In the genomic region with DNA sequence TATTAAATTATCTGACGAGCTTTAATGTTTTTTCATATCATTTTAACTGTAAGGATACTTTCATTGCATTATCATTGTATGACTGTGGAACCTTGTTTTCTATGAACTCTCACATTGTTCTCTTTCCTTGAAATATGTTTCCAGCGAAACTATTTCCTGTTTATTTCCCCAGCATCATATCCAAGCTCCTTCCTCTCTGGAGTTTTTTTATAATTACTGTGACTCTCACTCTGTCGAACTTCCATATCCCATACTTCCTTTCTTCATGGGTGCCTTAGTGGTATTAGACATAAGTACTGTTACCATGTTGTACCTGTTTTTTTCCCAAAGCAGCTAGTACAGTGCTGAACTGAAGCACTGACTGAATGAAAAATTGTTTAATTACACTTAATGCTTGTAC, we compare ENCODE assay signal across 29 cellular contexts.
"Had no signal": no experiment of that assay in that cellular context is flagged by ENCODE, and none has a peak within 500 bp of the region (broad histone marks: within the 10 kb centered on the region; RNA-seq: fewer than 3 reads in every experiment).

No MANE protein-coding gene starts in this region.

- H3K4me3 ChIP-seq: stomach, suprapubic skin, testis, thoracic aorta, thyroid gland, tibial artery, tibial nerve, transverse colon, upper lobe of left lung, upper lobe of right lung, uterus, vagina had no signal

- H3K36me3 ChIP-seq: stomach, suprapubic skin, thoracic aorta, thyroid gland, tibial artery, tibial nerve, transverse colon, upper lobe of left lung, upper lobe of right lung, uterus, vagina had no signal

- H3K27ac Mint-ChIP-seq: stimulated activated effector memory CD8-positive, alpha-beta T cell treated with anti-CD3 and anti-CD28 coated beads, Interleukin-12 subunit alpha, Interleukin-12 subunit beta, amount 100 ng/mL, for 72 hours; stimulated activated memory B cell treated with anti-CD40 and anti-IgM and Interleukin-4, amounts not matched to agents 10 μg/mL and 1 μg/mL and 100 μg/mL, for 72 hours; stimulated activated naive B cell treated with anti-CD40 and anti-IgM and Interleukin-4, amounts not matched to agents 10 μg/mL and 1 μg/mL and 100 μg/mL, for 72 hours; stimulated activated naive CD8-positive, alpha-beta T cell treated with anti-CD3 and anti-CD28 coated beads, Interleukin-15, amount 100 ng/mL, for 72 hours; stimulated activated naive CD8-positive, alpha-beta T cell treated with anti-CD3 and anti-CD28 coated beads, Interleukin-15, Interleukin-2, amounts not matched to agents 100 ng/mL and 50 ng/mL, for 24 hours; type B pancreatic cell had no signal

- H3K36me3 Mint-ChIP-seq: stimulated activated effector memory CD8-positive, alpha-beta T cell treated with anti-CD3 and anti-CD28 coated beads, Interleukin-12 subunit alpha, Interleukin-12 subunit beta, amount 100 ng/mL, for 72 hours; stimulated activated memory B cell treated with anti-CD40 and anti-IgM and Interleukin-4, amounts not matched to agents 10 μg/mL and 1 μg/mL and 100 μg/mL, for 72 hours; stimulated activated naive B cell treated with anti-CD40 and anti-IgM and Interleukin-4, amounts not matched to agents 10 μg/mL and 1 μg/mL and 100 μg/mL, for 72 hours; type B pancreatic cell had no signal

- ATAC-seq: stimulated activated effector memory CD8-positive, alpha-beta T cell treated with anti-CD3 and anti-CD28 coated beads, Interleukin-12 subunit alpha, Interleukin-12 subunit beta, amount 100 ng/mL, for 72 hours; stimulated activated memory B cell treated with anti-CD40 and anti-IgM and Interleukin-4, amounts not matched to agents 10 μg/mL and 1 μg/mL and 100 μg/mL, for 72 hours; stimulated activated naive B cell treated with anti-CD40 and anti-IgM and Interleukin-4, amounts not matched to agents 10 μg/mL and 1 μg/mL and 100 μg/mL, for 72 hours; stimulated activated naive CD8-positive, alpha-beta T cell treated with anti-CD3 and anti-CD28 coated beads, Interleukin-15, amount 100 ng/mL, for 72 hours; stimulated activated naive CD8-positive, alpha-beta T cell treated with anti-CD3 and anti-CD28 coated beads, Interleukin-15, Interleukin-2, amounts not matched to agents 100 U/mL and 50 U/mL, for 24 hours; upper lobe of right lung had no signal

- H3K27me3 Mint-ChIP-seq: stimulated activated memory B cell treated with anti-CD40 and anti-IgM and Interleukin-4, amounts not matched to agents 10 μg/mL and 1 μg/mL and 100 μg/mL, for 72 hours; stimulated activated naive B cell treated with anti-CD40 and anti-IgM and Interleukin-4, amounts not matched to agents 10 μg/mL and 1 μg/mL and 100 μg/mL, for 72 hours; stimulated activated naive CD8-positive, alpha-beta T cell treated with anti-CD3 and anti-CD28 coated beads, Interleukin-15, amount 100 ng/mL, for 72 hours; stimulated activated naive CD8-positive, alpha-beta T cell treated with anti-CD3 and anti-CD28 coated beads, Interleukin-15, Interleukin-2, amounts not matched to agents 100 ng/mL and 50 ng/mL, for 24 hours had no signal

- H3K9me3 ChIP-seq: suprapubic skin, testis, thoracic aorta, thyroid gland, tibial nerve, transverse colon, upper lobe of right lung, uterus, vagina had no signal

- FAIRE-seq: urothelium cell line had no signal

- H3K4me1 ChIP-seq: stomach, suprapubic skin, testis, thyroid gland, tibial artery, tibial nerve, transverse colon, upper lobe of left lung, upper lobe of right lung, uterus, vagina had no signal

- DNase-seq: stimulated activated CD4-positive, alpha-beta T cell treated with anti-CD3 and anti-CD28 coated beads, Interleukin-2, amount 100 ng/mL, for 48 hours; stimulated activated CD4-positive, alpha-beta T cell treated with anti-CD3 and anti-CD28 coated beads, Interleukin-4, amount 100 ng/mL, for 1 hour; stimulated activated CD4-positive, alpha-beta T cell treated with anti-CD3 and anti-CD28 coated beads, Interleukin-4, amount 100 ng/mL, for 24 hours; stimulated activated CD4-positive, alpha-beta T cell treated with anti-CD3 and anti-CD28 coated beads, Interleukin-4, amount 100 ng/mL, for 4 hours; stimulated activated CD8-positive, alpha-beta memory T cell treated with anti-CD3 and anti-CD28 coated beads, Interleukin-4, amount 100 ng/mL, for 48 hours; stimulated activated naive B cell treated with anti-CD40 and anti-IgM and Interleukin-4, amounts not matched to agents 10 μg/mL and 1 μg/mL and 100 μg/mL, for 72 hours; stimulated activated naive CD4-positive, alpha-beta T cell; stimulated activated naive CD4-positive, alpha-beta T cell treated with Interleukin-2 at 50 U/mL for 16 hours; stimulated activated naive CD8-positive, alpha-beta T cell treated with anti-CD3 and anti-CD28 coated beads, Interleukin-15, amount 100 ng/mL, for 72 hours; stimulated activated naive CD8-positive, alpha-beta T cell treated with anti-CD3 and anti-CD28 coated beads, Interleukin-15, Interleukin-2, amounts not matched to agents 100 U/mL and 50 U/mL, for 24 hours; stomach; substantia nigra; testis; thyroid gland; tibial artery; transverse colon; trophoblast cell; upper lobe of left lung; upper lobe of right lung; uterus had no signal

- H3K4me1 Mint-ChIP-seq: stimulated activated effector memory CD8-positive, alpha-beta T cell treated with anti-CD3 and anti-CD28 coated beads, Interleukin-12 subunit alpha, Interleukin-12 subunit beta, amount 100 ng/mL, for 72 hours; stimulated activated memory B cell treated with anti-CD40 and anti-IgM and Interleukin-4, amounts not matched to agents 10 μg/mL and 1 μg/mL and 100 μg/mL, for 72 hours; stimulated activated naive B cell treated with anti-CD40 and anti-IgM and Interleukin-4, amounts not matched to agents 10 μg/mL and 1 μg/mL and 100 μg/mL, for 72 hours; stimulated activated naive CD8-positive, alpha-beta T cell treated with anti-CD3 and anti-CD28 coated beads, Interleukin-15, amount 100 ng/mL, for 72 hours had no signal

- H3K27ac ChIP-seq: stomach, suprapubic skin, testis, thoracic aorta, thyroid gland, tibial artery, tibial nerve, transverse colon, upper lobe of left lung, upper lobe of right lung, uterus, vagina had no signal

- H3K4me3 Mint-ChIP-seq: stimulated activated effector memory CD8-positive, alpha-beta T cell treated with anti-CD3 and anti-CD28 coated beads, Interleukin-12 subunit alpha, Interleukin-12 subunit beta, amount 100 ng/mL, for 72 hours; stimulated activated memory B cell treated with anti-CD40 and anti-IgM and Interleukin-4, amounts not matched to agents 10 μg/mL and 1 μg/mL and 100 μg/mL, for 72 hours; stimulated activated naive B cell treated with anti-CD40 and anti-IgM and Interleukin-4, amounts not matched to agents 10 μg/mL and 1 μg/mL and 100 μg/mL, for 72 hours; stimulated activated naive CD8-positive, alpha-beta T cell treated with anti-CD3 and anti-CD28 coated beads, Interleukin-15, amount 100 ng/mL, for 72 hours; stimulated activated naive CD8-positive, alpha-beta T cell treated with anti-CD3 and anti-CD28 coated beads, Interleukin-15, Interleukin-2, amounts not matched to agents 100 ng/mL and 50 ng/mL, for 24 hours; type B pancreatic cell had no signal

- H3K9me3 Mint-ChIP-seq: type B pancreatic cell had no signal

- H3K27me3 ChIP-seq: stomach, suprapubic skin, testis, thyroid gland, tibial artery, tibial nerve, transverse colon, upper lobe of left lung, upper lobe of right lung, uterus, vagina had no signal
